ENCODE assay signal across 10 cellular contexts in the genomic region with DNA sequence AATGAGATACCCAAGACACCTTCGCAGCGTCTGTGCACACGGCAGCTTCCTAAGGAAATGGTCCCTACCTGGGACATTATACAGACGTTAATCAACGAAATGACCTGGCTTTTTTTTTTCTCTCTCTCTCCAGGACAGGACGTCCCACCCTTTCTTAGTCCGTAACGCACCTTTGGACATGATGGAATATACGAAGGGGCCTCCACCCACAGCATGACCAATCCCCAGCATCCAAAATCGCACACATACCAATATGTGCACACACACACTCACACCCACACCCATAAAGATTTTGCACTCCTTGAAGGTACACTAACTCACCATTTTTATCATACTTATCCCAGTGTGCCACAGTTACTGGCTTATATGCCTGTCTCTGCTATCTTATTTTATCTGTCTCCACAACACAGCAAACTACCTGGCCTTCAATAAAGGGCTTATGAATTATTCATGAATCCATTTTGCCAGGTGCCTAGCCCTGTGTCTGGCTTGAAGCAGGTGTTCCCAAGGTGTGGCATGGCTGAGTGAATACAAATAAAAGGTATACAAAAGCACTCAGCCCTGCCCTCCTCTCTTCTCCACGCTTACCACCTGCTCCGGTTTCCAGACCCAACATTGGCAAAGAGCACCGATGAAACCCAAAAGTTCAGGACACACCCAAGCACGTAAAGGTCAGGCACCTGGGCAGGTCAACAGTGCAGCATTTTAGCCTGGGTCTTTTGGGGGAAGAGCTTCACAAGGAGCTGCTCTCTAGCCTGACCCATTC. TPM values are rescaled to one million over a fixed set of nuclear protein-coding genes. Genes with fewer than 3 reads are reported as not detected.
DNase-seq lines count a peak whose midpoint lies in the region; ATAC-seq and TF ChIP-seq lines count a peak whose summit lies in the region.
"Had no signal": no experiment of that assay in that cellular context is flagged by ENCODE, and none has a peak within 500 bp of the region (broad histone marks: within the 10 kb centered on the region; RNA-seq: fewer than 3 reads in every experiment).

No MANE protein-coding gene starts in this region.

- H3K4me3 Mint-ChIP-seq in activated naive CD8-positive, alpha-beta T cell treated with anti-CD3 and anti-CD28 coated beads for 36 hours, result no peak overlapping the region
- H3K4me3 Mint-ChIP-seq: stimulated activated naive B cell treated with anti-CD40 and anti-IgM and Interleukin-4, amounts not matched to agents 10 μg/mL and 1 μg/mL and 100 μg/mL, for 72 hours had no signal

- H3K9me3 Mint-ChIP-seq in activated naive CD8-positive, alpha-beta T cell treated with anti-CD3 and anti-CD28 coated beads for 36 hours, result no peaks in the 10 kb centered on the region
- H3K9me3 Mint-ChIP-seq: stimulated activated naive B cell treated with anti-CD40 and anti-IgM and Interleukin-4, amounts not matched to agents 10 μg/mL and 1 μg/mL and 100 μg/mL, for 72 hours had no signal

- H3K9me3 ChIP-seq in BLaER1 (no peaks in the 10 kb centered on the region), mucosa of descending colon (no peaks in the 10 kb centered on the region)
- H3K9me3 ChIP-seq: neutrophil had no signal

- H3K27me3 Mint-ChIP-seq in activated naive CD8-positive, alpha-beta T cell treated with anti-CD3 and anti-CD28 coated beads for 36 hours, result no peaks in the 10 kb centered on the region

- DNase-seq in NCI-H1417 treated with DMSO at 0.1 percent for 48 hours (lab: John Stamatoyannopoulos, UW) (peak; percentile 90), mucosa of descending colon (peak in 2 of 3 donors; percentile 58 to 78), NCI-H82 (lab: John Stamatoyannopoulos, UW) (no peak), erythroblast (lab: John Stamatoyannopoulos, UW) (no peak), glomerular visceral epithelial cell (ENCODE audit: extremely low spot score) (no peak)
- no peak for DNase-seq in activated naive CD8-positive, alpha-beta T cell treated with anti-CD3 and anti-CD28 coated beads for 36 hours
- DNase-seq in stimulated activated CD4-positive, alpha-beta T cell treated with anti-CD3 and anti-CD28 coated beads, Interleukin-2, amount 100 ng/mL, for 48 hours, result no peak
- DNase-seq: stimulated activated naive B cell treated with anti-CD40 and anti-IgM and Interleukin-4, amounts not matched to agents 10 μg/mL and 1 μg/mL and 100 μg/mL, for 72 hours had no signal

- no peak overlapping the region for H3K4me3 ChIP-seq in BLaER1
- H3K4me3 ChIP-seq in mucosa of descending colon, result no peak overlapping the region

- H3K4me1 ChIP-seq in BLaER1 (peaks cover 77% of the 10 kb centered on the region), mucosa of descending colon (ENCODE audit: low read depth) (peaks cover 62% of the 10 kb centered on the region)

- no peak overlapping the region for H3K9ac ChIP-seq in BLaER1

- H3K4me2 ChIP-seq in BLaER1, result peak overlapping the region; percentile 78

- H3K36me3 ChIP-seq in BLaER1, result no peaks in the 10 kb centered on the region
- no peaks in the 10 kb centered on the region for H3K36me3 ChIP-seq in mucosa of descending colon (ENCODE audit: low read depth)
- H3K36me3 ChIP-seq: neutrophil had no signal

- no peak overlapping the region for H3K27ac ChIP-seq in BLaER1
- H3K27ac ChIP-seq: neutrophil had no signal

- H3K27ac Mint-ChIP-seq in activated naive CD8-positive, alpha-beta T cell treated with anti-CD3 and anti-CD28 coated beads for 36 hours, result peak overlapping the region; percentile 86

- peaks cover 47% of the 10 kb centered on the region for H3K4me1 Mint-ChIP-seq in activated naive CD8-positive, alpha-beta T cell treated with anti-CD3 and anti-CD28 coated beads for 36 hours

- TF ChIP-seq POLR2A in erythroblast (IDR thresholded peaks at IDR 0.05; ENCODE audit: low read length), result no peak

- no peaks in the 10 kb centered on the region for H3K36me3 Mint-ChIP-seq in activated naive CD8-positive, alpha-beta T cell treated with anti-CD3 and anti-CD28 coated beads for 36 hours
- H3K36me3 Mint-ChIP-seq: stimulated activated naive B cell treated with anti-CD40 and anti-IgM and Interleukin-4, amounts not matched to agents 10 μg/mL and 1 μg/mL and 100 μg/mL, for 72 hours had no signal

- no peaks in the 10 kb centered on the region for H4K20me1 ChIP-seq in BLaER1

- peaks cover 22% of the 10 kb centered on the region for H3K27me3 ChIP-seq in BLaER1
- H3K27me3 ChIP-seq: neutrophil had no signal

- peak; percentile 50 for ATAC-seq in mucosa of descending colon
- ATAC-seq: stimulated activated naive B cell treated with anti-CD40 and anti-IgM and Interleukin-4, amounts not matched to agents 10 μg/mL and 1 μg/mL and 100 μg/mL, for 72 hours had no signal

- intact Hi-C loops in mucosa of descending colon (cut with DNase I, micrococcal nuclease), result no loop called here

- TF ChIP-seq CTCF in mucosa of descending colon (IDR thresholded peaks at IDR 0.05), result no peak

RNA-seq across cellular contexts. Expression of gene SCNN1A, which starts 2.2 kb away (rescaled TPM):
- 1 to 10 TPM; 2.7 to 3.7 TPM for total RNA-seq in activated naive CD8-positive, alpha-beta T cell treated with anti-CD3 and anti-CD28 coated beads for 36 hours
- total RNA-seq in mucosa of descending colon, result 100 to 1,000 TPM; 130 to 402 (median 386) TPM

RNA-seq across cellular contexts. Expression of gene LTBR, which starts 10.8 kb away (rescaled TPM):
- total RNA-seq in activated naive CD8-positive, alpha-beta T cell treated with anti-CD3 and anti-CD28 coated beads for 36 hours, result 1 to 10 TPM; 1.1 to 1.5 TPM
- 100 to 1,000 TPM; 114 to 142 (median 135) TPM for total RNA-seq in mucosa of descending colon

RNA-seq across cellular contexts. Expression of gene TNFRSF1A, which starts 31.3 kb away (rescaled TPM):
- 10 to 100 TPM; 44.8 to 49.1 TPM for total RNA-seq in activated naive CD8-positive, alpha-beta T cell treated with anti-CD3 and anti-CD28 coated beads for 36 hours
- 100 to 1,000 TPM; 166 to 237 (median 211) TPM for total RNA-seq in mucosa of descending colon

Comparison
In these comparisons a context has a peak if more than half of its experiments do, and no peak if none do; other contexts are left out.
1. DNase-seq: peak in NCI-H1417 treated with DMSO at 0.1 percent for 48 hours (single experiment) and mucosa of descending colon (2 of 3); none in activated naive CD8-positive, alpha-beta T cell treated with anti-CD3 and anti-CD28 coated beads for 36 hours (single experiment), NCI-H82 (single experiment), erythroblast (0 of 2), stimulated activated CD4-positive, alpha-beta T cell treated with anti-CD3 and anti-CD28 coated beads, Interleukin-2, amount 100 ng/mL, for 48 hours (0 of 2) and glomerular visceral epithelial cell (single experiment).
2. RNA of gene SCNN1A, which starts 2.2 kb away (total RNA-seq): 130 to 402 TPM in mucosa of descending colon; 2.7 to 3.7 TPM in activated naive CD8-positive, alpha-beta T cell treated with anti-CD3 and anti-CD28 coated beads for 36 hours; every median in the first group is over 10 times any median in the second.
3. RNA of gene LTBR, which starts 10.8 kb away (total RNA-seq): 114 to 142 TPM in mucosa of descending colon; 1.1 to 1.5 TPM in activated naive CD8-positive, alpha-beta T cell treated with anti-CD3 and anti-CD28 coated beads for 36 hours; every median in the first group is over 10 times any median in the second.